Comparison of ENCODE assay signal across 10 cellular contexts in genomic region chr11:34565417-34566208, GRCh38. TPM values are rescaled to one million over a fixed set of nuclear protein-coding genes. Genes with fewer than 3 reads are reported as not detected.
A peak's percentile ranks its signal among the peaks of the same experiment; 100 is the strongest.
DNase-seq lines count a peak whose midpoint lies in the region; ATAC-seq and TF ChIP-seq lines count a peak whose summit lies in the region.
"Had no signal": no experiment of that assay in that cellular context is flagged by ENCODE, and none has a peak within 500 bp of the region (broad histone marks: within the 10 kb centered on the region; RNA-seq: fewer than 3 reads in every experiment).

No MANE protein-coding gene starts in this region.

- in situ Hi-C loops in astrocyte of the spinal cord (cut with HindIII; ENCODE audit: low sequenced_read_pairs): no loop called here

- no peak overlapping the region for H3K27ac ChIP-seq in osteoblast (ENCODE audit: low read depth, low read length)
- H3K27ac ChIP-seq: BLaER1 treated with 17β-estradiol and CSF1 and Interleukin-3, amounts not matched to agents 10 nM and 100 nM had no signal

- ATAC-seq in GM18517 (IDR thresholded peaks at IDR 0.05; ENCODE audit: unreplicated experiment) (no peak), GM18870 (IDR thresholded peaks at IDR 0.05; ENCODE audit: unreplicated experiment) (no peak)

- H2AFZ ChIP-seq in osteoblast (ENCODE audit: low read length): no peak overlapping the region

- no peaks in the 10 kb centered on the region for H3K36me3 ChIP-seq in osteoblast (ENCODE audit: insufficient read depth, low read length)
- H3K36me3 ChIP-seq: BLaER1 treated with 17β-estradiol and CSF1 and Interleukin-3, amounts not matched to agents 10 nM and 100 nM had no signal

- no peak overlapping the region for H3K4me2 ChIP-seq in osteoblast (ENCODE audit: insufficient read depth, low read length)
- H3K4me2 ChIP-seq: BLaER1 treated with 17β-estradiol and CSF1 and Interleukin-3, amounts not matched to agents 10 nM and 100 nM had no signal

- H3K4me1 ChIP-seq in osteoblast (ENCODE audit: insufficient read depth, low read length): peaks cover 10% of the 10 kb centered on the region

- no peaks in the 10 kb centered on the region for H3K9me3 ChIP-seq in osteoblast (ENCODE audit: low read depth, low read length)
- H3K9me3 ChIP-seq: BLaER1 treated with 17β-estradiol and CSF1 and Interleukin-3, amounts not matched to agents 10 nM and 100 nM had no signal

- peaks cover 30% of the 10 kb centered on the region for H3K27me3 ChIP-seq in osteoblast (ENCODE audit: insufficient read depth, low read length)
- H3K27me3 ChIP-seq: BLaER1 treated with 17β-estradiol and CSF1 and Interleukin-3, amounts not matched to agents 10 nM and 100 nM had no signal

- H4K20me1 ChIP-seq in osteoblast (ENCODE audit: insufficient read depth, low read length): no peaks in the 10 kb centered on the region
- H4K20me1 ChIP-seq: BLaER1 treated with 17β-estradiol and CSF1 and Interleukin-3, amounts not matched to agents 10 nM and 100 nM had no signal

- peak; percentile 10 for DNase-seq in NCI-H1105 treated with DMSO at 0.1 percent for 48 hours (lab: John Stamatoyannopoulos, UW)
- DNase-seq in NCI-H1105 (lab: John Stamatoyannopoulos, UW): no peak
- DNase-seq in M059J (ENCODE audit: low read depth): peak; percentile 37
- no peak for DNase-seq in astrocyte of the spinal cord (ENCODE audit: low read depth, low spot score)
- no peak for DNase-seq in osteoblast (ENCODE audit: insufficient read length, low spot score, missing footprints)
- DNase-seq in NCI-H2107 treated with DMSO at 0.1 percent for 48 hours (lab: John Stamatoyannopoulos, UW; ENCODE audit: unreplicated experiment): no peak

- no peaks in the 10 kb centered on the region for H3K79me2 ChIP-seq in osteoblast (ENCODE audit: insufficient read depth, low read length)

- TF ChIP-seq CTCF in astrocyte of the spinal cord (IDR thresholded peaks at IDR 0.05; ENCODE audit: low read depth, low read length) (peak; percentile 30), osteoblast (IDR thresholded peaks at IDR 0.05; ENCODE audit: extremely low read depth, low read depth, low read length) (peak; percentile 38)

- no peak overlapping the region for H3K4me3 ChIP-seq in astrocyte of the spinal cord (ENCODE audit: low read depth, low read length)
- no peak overlapping the region for H3K4me3 ChIP-seq in osteoblast (ENCODE audit: insufficient read depth, low read length)
- H3K4me3 ChIP-seq: BLaER1 treated with 17β-estradiol and CSF1 and Interleukin-3, amounts not matched to agents 10 nM and 100 nM had no signal

RNA-seq across cellular contexts. Expression of gene ELF5, which starts 52.0 kb away (rescaled TPM):
- total RNA-seq in M059J (2014; rRNA removed; shearing (Covaris generic)): 0.30 and 0.79 TPM in 2 replicates
- under 0.01 TPM in 1 of 2 replicates, not detected in the other for total RNA-seq in osteoblast
- total RNA-seq: dermis microvascular lymphatic vessel endothelial cell had no signal

RNA-seq across cellular contexts. Expression of gene EHF, which starts 55.3 kb away (rescaled TPM):
- total RNA-seq in M059J (2014; rRNA removed; shearing (Covaris generic)): 0.25 and 0.81 TPM in 2 replicates
- not detected in 2 replicates for total RNA-seq in osteoblast
- total RNA-seq: dermis microvascular lymphatic vessel endothelial cell had no signal

Comparison
In these comparisons a context has a peak if more than half of its experiments do, and no peak if none do; other contexts are left out.
1. DNase-seq: peak in NCI-H1105 treated with DMSO at 0.1 percent for 48 hours (single experiment) and M059J (single experiment); none in NCI-H1105 (single experiment), astrocyte of the spinal cord (single experiment), osteoblast (single experiment) and NCI-H2107 treated with DMSO at 0.1 percent for 48 hours (single experiment).